Comparison of ENCODE assay signal across 25 cellular contexts in the genomic region with DNA sequence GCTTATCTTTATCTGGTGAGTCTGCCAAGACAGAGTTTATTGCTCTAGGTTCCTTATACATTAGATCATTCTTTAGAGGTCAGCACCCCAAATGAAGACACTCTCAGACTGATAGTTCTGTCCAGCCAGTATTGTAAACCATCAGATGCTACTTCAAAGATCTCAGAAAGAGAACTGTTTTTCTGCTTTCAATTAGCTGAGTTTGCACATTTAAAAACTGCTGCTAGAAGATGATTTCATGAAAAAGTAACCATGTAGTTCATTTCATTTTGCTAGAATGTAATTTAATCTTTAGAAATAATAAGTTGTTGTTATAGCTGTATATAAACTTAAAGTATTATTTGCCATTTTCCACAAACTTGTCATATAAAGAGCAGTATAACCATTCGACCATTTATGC.
"Had no signal": no experiment of that assay in that cellular context is flagged by ENCODE, and none has a peak within 500 bp of the region (broad histone marks: within the 10 kb centered on the region; RNA-seq: fewer than 3 reads in every experiment).

No MANE protein-coding gene starts in this region.

- H3K9me3 ChIP-seq: colonic mucosa, esophagus muscularis mucosa, pancreas, stomach had no signal

- H3K27ac Mint-ChIP-seq: dendritic cell treated with granulocyte-macrophage colony-stimulating factor and Interleukin-4, amounts not matched to agents 40 ng/mL and 50 ng/mL, for 4 days; memory B cell; natural killer cell; progenitor cell of endocrine pancreas; stimulated activated effector memory CD8-positive, alpha-beta T cell treated with anti-CD3 and anti-CD28 coated beads, Interleukin-12 subunit alpha, Interleukin-12 subunit beta, amount 100 ng/mL, for 72 hours; type B pancreatic cell had no signal

- H3K27me3 ChIP-seq: colonic mucosa, esophagus muscularis mucosa, foreskin keratinocyte, gastroesophageal sphincter, hepatocyte, pancreas, stomach, tibial artery had no signal

- H3K9me3 Mint-ChIP-seq: dendritic cell treated with granulocyte-macrophage colony-stimulating factor and Interleukin-4, amounts not matched to agents 40 ng/mL and 50 ng/mL, for 4 days; natural killer cell; stimulated activated effector memory CD8-positive, alpha-beta T cell treated with anti-CD3 and anti-CD28 coated beads, Interleukin-12 subunit alpha, Interleukin-12 subunit beta, amount 100 ng/mL, for 72 hours; type B pancreatic cell had no signal

- ATAC-seq: foreskin keratinocyte; gastroesophageal sphincter; heart left ventricle; left lobe of liver; natural killer cell; pancreas; sciatic nerve; stimulated activated effector memory CD8-positive, alpha-beta T cell treated with anti-CD3 and anti-CD28 coated beads, Interleukin-12 subunit alpha, Interleukin-12 subunit beta, amount 100 ng/mL, for 72 hours had no signal

- H3K4me1 Mint-ChIP-seq: memory B cell; natural killer cell; stimulated activated effector memory CD8-positive, alpha-beta T cell treated with anti-CD3 and anti-CD28 coated beads, Interleukin-12 subunit alpha, Interleukin-12 subunit beta, amount 100 ng/mL, for 72 hours had no signal

- FAIRE-seq: endothelial cell of umbilical vein, kidney, pancreas had no signal

- H3K27ac ChIP-seq: colonic mucosa, esophagus muscularis mucosa, foreskin keratinocyte, gastroesophageal sphincter, heart left ventricle, hepatocyte, pancreas, stomach, tibial artery had no signal

- H3K4me2 ChIP-seq: hepatocyte had no signal

- H2AFZ ChIP-seq: hepatocyte had no signal

- H3K4me3 ChIP-seq: colonic mucosa, esophagus muscularis mucosa, gastroesophageal sphincter, heart left ventricle, hepatocyte, lung, pancreas, stomach, tibial artery had no signal

- DNase-seq: colonic mucosa; effector memory CD4-positive, alpha-beta T cell; foreskin keratinocyte; heart left ventricle; kidney; natural killer cell; occipital lobe; pancreas; stimulated activated CD4-positive, alpha-beta T cell treated with anti-CD3 and anti-CD28 coated beads, Interleukin-2, amount 100 ng/mL, for 24 hours; stimulated activated CD4-positive, alpha-beta T cell treated with anti-CD3 and anti-CD28 coated beads, Interleukin-4, amount 100 ng/mL, for 24 hours; stimulated activated naive CD4-positive, alpha-beta T cell treated with Interleukin-2 at 50 U/mL for 16 hours; stomach; tibial artery had no signal

- H3K4me3 Mint-ChIP-seq: dendritic cell treated with granulocyte-macrophage colony-stimulating factor and Interleukin-4, amounts not matched to agents 40 ng/mL and 50 ng/mL, for 4 days; memory B cell; natural killer cell; stimulated activated effector memory CD8-positive, alpha-beta T cell treated with anti-CD3 and anti-CD28 coated beads, Interleukin-12 subunit alpha, Interleukin-12 subunit beta, amount 100 ng/mL, for 72 hours; type B pancreatic cell had no signal

- H3K36me3 ChIP-seq: colonic mucosa, esophagus muscularis mucosa, gastroesophageal sphincter, heart left ventricle, pancreas, stomach, tibial artery had no signal

- H3K79me2 ChIP-seq: hepatocyte had no signal

- H3K36me3 Mint-ChIP-seq: memory B cell; natural killer cell; stimulated activated effector memory CD8-positive, alpha-beta T cell treated with anti-CD3 and anti-CD28 coated beads, Interleukin-12 subunit alpha, Interleukin-12 subunit beta, amount 100 ng/mL, for 72 hours; type B pancreatic cell had no signal

- H3K27me3 Mint-ChIP-seq: dendritic cell treated with granulocyte-macrophage colony-stimulating factor and Interleukin-4, amounts not matched to agents 40 ng/mL and 50 ng/mL, for 4 days; progenitor cell of endocrine pancreas had no signal

- H3K4me1 ChIP-seq: colonic mucosa, esophagus muscularis mucosa, foreskin keratinocyte, gastroesophageal sphincter, heart left ventricle, pancreas, stomach, tibial artery had no signal
